ENCODE assay signal across 11 cellular contexts in genomic region chr21:45549670-45550463, GRCh38. TPM values are rescaled to one million over a fixed set of nuclear protein-coding genes. Genes with fewer than 3 reads are reported as not detected.
DNase-seq lines count a peak whose midpoint lies in the region; ATAC-seq lines count a peak whose summit lies in the region.
"Had no signal": no experiment of that assay in that cellular context is flagged by ENCODE, and none has a peak within 500 bp of the region (broad histone marks: within the 10 kb centered on the region; RNA-seq: fewer than 3 reads in every experiment).

No MANE protein-coding gene starts in this region.

- H3K18ac ChIP-seq in trophoblast cell (ENCODE audit: low read length) = no peak overlapping the region

- no peak overlapping the region for H3K9ac ChIP-seq in trophoblast cell (ENCODE audit: low read length)

- peaks cover 29% of the 10 kb centered on the region for H3K4me1 Mint-ChIP-seq in activated T-helper 2 cell treated with anti-CD3 and anti-CD28 coated beads, Interferon-gamma antibody, Interleukin-2, Interleukin-4, amounts not matched to agents 10 μg/mL and 5 μg/mL and 100 μg/mL, durations not matched to agents 14 hours and 24 hours and 36 hours (ENCODE audit: low read depth)

- no peaks in the 10 kb centered on the region for H3K9me3 Mint-ChIP-seq in activated T-helper 2 cell treated with anti-CD3 and anti-CD28 coated beads, Interferon-gamma antibody, Interleukin-2, Interleukin-4, amounts not matched to agents 10 μg/mL and 5 μg/mL and 100 μg/mL, durations not matched to agents 14 hours and 24 hours and 36 hours

- no peak overlapping the region for H3K4me2 ChIP-seq in trophoblast cell (ENCODE audit: low read length)
- H3K4me2 ChIP-seq: A549 had no signal

- peak overlapping the region; percentile 35 for H2AK5ac ChIP-seq in trophoblast cell (ENCODE audit: low read length)

- DNase-seq in SKM-1 treated with dmso at 0.1 percent for 144 hours (lab: John Stamatoyannopoulos, UW; ENCODE audit: unreplicated experiment) = peak; percentile 18
- no peak for DNase-seq in SKM-1 (lab: John Stamatoyannopoulos, UW; ENCODE audit: unreplicated experiment)
- no peak for DNase-seq in activated T-helper 2 cell treated with anti-CD3 and anti-CD28 coated beads, Interferon-gamma antibody, Interleukin-2, Interleukin-4, amounts not matched to agents 10 μg/mL and 5 μg/mL and 100 μg/mL, durations not matched to agents 14 hours and 24 hours and 36 hours (ENCODE audit: low spot score)
- DNase-seq in trophoblast cell = no peak
- DNase-seq in hepatic stellate cell (ENCODE audit: low spot score) = no peak
- no peak for DNase-seq in NCI-H82 (lab: John Stamatoyannopoulos, UW)

- no peak overlapping the region for H3K4ac ChIP-seq in trophoblast cell (ENCODE audit: low read depth, low read length)

- peak overlapping the region; percentile 100 for H3K27ac Mint-ChIP-seq in activated T-helper 2 cell treated with anti-CD3 and anti-CD28 coated beads, Interferon-gamma antibody, Interleukin-2, Interleukin-4, amounts not matched to agents 10 μg/mL and 5 μg/mL and 100 μg/mL, durations not matched to agents 14 hours and 24 hours and 36 hours

- no peaks in the 10 kb centered on the region for H3K36me3 ChIP-seq in trophoblast cell (ENCODE audit: control insufficient read depth in 1 of 2, insufficient read depth in 2 of 2, low read length in 2 of 2)
- H3K36me3 ChIP-seq: tibial artery had no signal

- no peaks in the 10 kb centered on the region for H3K36me3 Mint-ChIP-seq in activated T-helper 2 cell treated with anti-CD3 and anti-CD28 coated beads, Interferon-gamma antibody, Interleukin-2, Interleukin-4, amounts not matched to agents 10 μg/mL and 5 μg/mL and 100 μg/mL, durations not matched to agents 14 hours and 24 hours and 36 hours (ENCODE audit: low read depth)

- H2BK5ac ChIP-seq in trophoblast cell (ENCODE audit: low read depth, low read length, poor library complexity) = no peak overlapping the region

- H4K8ac ChIP-seq in trophoblast cell (ENCODE audit: low read depth, low read length) = no peak overlapping the region

- H4K91ac ChIP-seq in trophoblast cell (ENCODE audit: low read depth, low read length) = peak overlapping the region; percentile 32

- H2BK120ac ChIP-seq in trophoblast cell (ENCODE audit: insufficient read depth, low read length, poor library complexity) = peak overlapping the region; percentile 3

- H3K27ac ChIP-seq in trophoblast cell (ENCODE audit: low read depth, low read length) = no peak overlapping the region
- H3K27ac ChIP-seq: tibial artery, VCaP had no signal

- no peak overlapping the region for H3K4me3 ChIP-seq in trophoblast cell (ENCODE audit: low read depth, low read length)
- H3K4me3 ChIP-seq: A549, tibial artery had no signal

- no peak overlapping the region for H4K12ac ChIP-seq in trophoblast cell (ENCODE audit: low read depth, low read length)

- no peaks in the 10 kb centered on the region for H3K27me3 Mint-ChIP-seq in activated T-helper 2 cell treated with anti-CD3 and anti-CD28 coated beads, Interferon-gamma antibody, Interleukin-2, Interleukin-4, amounts not matched to agents 10 μg/mL and 5 μg/mL and 100 μg/mL, durations not matched to agents 14 hours and 24 hours and 36 hours (ENCODE audit: low read depth)

- peaks cover 10 to 21% of the 10 kb centered on the region in 2 experiments for H3K4me1 ChIP-seq in trophoblast cell (ENCODE audit: control insufficient read depth in 1 of 2, insufficient read depth in 2 of 2, low read length in 2 of 2)

- H3K79me1 ChIP-seq in trophoblast cell (ENCODE audit: low read length) = peaks cover 17% of the 10 kb centered on the region

- H3K23ac ChIP-seq in trophoblast cell (ENCODE audit: low read length) = no peak overlapping the region

- H3K14ac ChIP-seq in trophoblast cell (ENCODE audit: low read length) = no peak overlapping the region

- H3K79me2 ChIP-seq in trophoblast cell (ENCODE audit: control insufficient read depth, insufficient read depth, low read length, poor library complexity) = no peaks in the 10 kb centered on the region

- no peaks in the 10 kb centered on the region for H3K27me3 ChIP-seq in trophoblast cell (ENCODE audit: insufficient read depth, low read length)

- no peak overlapping the region for H2BK12ac ChIP-seq in trophoblast cell (ENCODE audit: low read length)

- intact Hi-C loops in activated T-helper 2 cell treated with anti-CD3 and anti-CD28 coated beads, Interferon-gamma antibody, Interleukin-2, Interleukin-4, amounts not matched to agents 10 μg/mL and 5 μg/mL and 100 μg/mL, durations not matched to agents 14 hours and 24 hours and 36 hours (cut with micrococcal nuclease) = loop anchor here (2.0 to 5.0 kb wide), 3 partner anchors 73 to 332 kb away; no protein-coding TSS in a partner anchor

- no peak overlapping the region for H2AFZ ChIP-seq in trophoblast cell (ENCODE audit: insufficient read depth, low read length, poor library complexity)

- no peaks in the 10 kb centered on the region for H3K9me3 ChIP-seq in trophoblast cell (ENCODE audit: insufficient read depth, low read depth, low read length)
- H3K9me3 ChIP-seq: A549, tibial artery had no signal

- no CpG with 5 or more reads among the region's 15 CpGs for WGBS in trophoblast cell (ENCODE audit: extremely low coverage, insufficient coverage, insufficient read length)

- peak overlapping the region; percentile 71 for H3K4me3 Mint-ChIP-seq in activated T-helper 2 cell treated with anti-CD3 and anti-CD28 coated beads, Interferon-gamma antibody, Interleukin-2, Interleukin-4, amounts not matched to agents 10 μg/mL and 5 μg/mL and 100 μg/mL, durations not matched to agents 14 hours and 24 hours and 36 hours (ENCODE audit: low read depth)

- ATAC-seq in GM19351 (IDR thresholded peaks at IDR 0.05; ENCODE audit: unreplicated experiment) = peak; percentile 39
- ATAC-seq in GM18519 (IDR thresholded peaks at IDR 0.05; ENCODE audit: low FRiP score, unreplicated experiment) = no peak
- ATAC-seq: A549 had no signal

RNA-seq across cellular contexts. Expression of gene SLC19A1, which starts 7.6 kb away (rescaled TPM):
- 68.1 and 72.7 TPM in 2 replicates for total RNA-seq in activated T-helper 2 cell treated with anti-CD3 and anti-CD28 coated beads, Interferon-gamma antibody, Interleukin-2, Interleukin-4, amounts not matched to agents 10 μg/mL and 5 μg/mL and 100 μg/mL, durations not matched to agents 14 hours and 24 hours and 36 hours
- polyA plus RNA-seq in trophoblast cell (2013) = 124 and 145 TPM in 2 replicates
